Comparison of ENCODE assay signal across 1 cellular context in genomic region chr1:209827384-209828261, GRCh38.
TF ChIP-seq lines count a peak whose summit lies in the region.

Gene UTP25 (plus strand): TSS chr1:209827972. CDS start chr1:209828064, 92 bp downstream.

TF ChIP-seq in HepG2, 621 proteins besides CTCF, POLR2A, EP300 and RAD21 (continued from another document and continues in another):
- TF ChIP-seq ZNF609 (CRISPR knock-in tag; IDR thresholded peaks at IDR 0.05; ENCODE audit: borderline replicate concordance) (peak; percentile 24; the same call in 1 of the 2 replicates), TSC22D2 (CRISPR knock-in tag; IDR thresholded peaks at IDR 0.05; ENCODE audit: borderline replicate concordance) (no peak), BATF2 (CRISPR knock-in tag; IDR thresholded peaks at IDR 0.05) (no peak), EHMT2 (IDR thresholded peaks at IDR 0.05; ENCODE audit: borderline replicate concordance, low read depth, low read length) (no peak; the same call in 1 of the 2 replicates), ZNF10 (CRISPR knock-in tag; IDR thresholded peaks at IDR 0.05; ENCODE audit: borderline replicate concordance, low read depth) (no peak), MBD4 (IDR thresholded peaks at IDR 0.05; ENCODE audit: borderline replicate concordance, low read length) (no peak), ZNF230 (CRISPR knock-in tag; IDR thresholded peaks at IDR 0.05) (no peak), RFX5 (IDR thresholded peaks at IDR 0.05; ENCODE audit: low read depth, low read length) (no peak), RBM39 (IDR thresholded peaks at IDR 0.05; ENCODE audit: low read depth, low read length, poor library complexity, severe bottlenecking) (no peak), ZSCAN31 (CRISPR knock-in tag; IDR thresholded peaks at IDR 0.05; ENCODE audit: low read depth) (peak; percentile 86), CREB1 (IDR thresholded peaks at IDR 0.05) (no peak), CREB1 (CRISPR knock-in tag; IDR thresholded peaks at IDR 0.05) (peak; percentile 84), PAX8 (CRISPR knock-in tag; IDR thresholded peaks at IDR 0.05; ENCODE audit: borderline replicate concordance) (no peak), MTF1 (CRISPR knock-in tag; IDR thresholded peaks at IDR 0.05) (no peak), ZNF275 (CRISPR knock-in tag; IDR thresholded peaks at IDR 0.05; ENCODE audit: borderline replicate concordance) (no peak), ZBTB3 (CRISPR knock-in tag; IDR thresholded peaks at IDR 0.05; ENCODE audit: borderline replicate concordance, low read depth) (no peak), SETDB1 (CRISPR knock-in tag; IDR thresholded peaks at IDR 0.05; ENCODE audit: borderline replicate concordance) (no peak), FOXO4 (CRISPR knock-in tag; conservative IDR thresholded peaks at IDR 0.05) (no peak), CSRNP1 (CRISPR knock-in tag; IDR thresholded peaks at IDR 0.05) (no peak), ZNF564 (CRISPR knock-in tag; IDR thresholded peaks at IDR 0.05) (no peak), HDAC2 (CRISPR knock-in tag; IDR thresholded peaks at IDR 0.05) (peak; percentile 88), SIX4 (CRISPR knock-in tag; IDR thresholded peaks at IDR 0.05) (no peak), NFYC (CRISPR knock-in tag; IDR thresholded peaks at IDR 0.05) (no peak), ZNF776 (CRISPR knock-in tag; IDR thresholded peaks at IDR 0.05) (no peak), KAT2B (IDR thresholded peaks at IDR 0.05; ENCODE audit: borderline replicate concordance, low read depth, low read length) (no peak), JDP2 (CRISPR knock-in tag; IDR thresholded peaks at IDR 0.05; ENCODE audit: borderline replicate concordance) (no peak), IRX3 (CRISPR knock-in tag; IDR thresholded peaks at IDR 0.05; ENCODE audit: borderline replicate concordance, low read depth) (no peak), ZSCAN21 (CRISPR knock-in tag; IDR thresholded peaks at IDR 0.05; ENCODE audit: borderline replicate concordance) (no peak), ZBTB38 (CRISPR knock-in tag; IDR thresholded peaks at IDR 0.05) (no peak), NFIC (IDR thresholded peaks at IDR 0.05; ENCODE audit: low read length) (no peak), ZNF646 (CRISPR knock-in tag; IDR thresholded peaks at IDR 0.05) (no peak), ZBTB37 (CRISPR knock-in tag; IDR thresholded peaks at IDR 0.05) (no peak), POGZ (CRISPR knock-in tag; IDR thresholded peaks at IDR 0.05) (peak; percentile 94), ZNF619 (CRISPR knock-in tag; IDR thresholded peaks at IDR 0.05) (no peak), DNMT3B (CRISPR knock-in tag; conservative IDR thresholded peaks at IDR 0.05) (0 out of 2 replicates have a peak, but pooled peaks have one; percentile 36), RORA (CRISPR knock-in tag; IDR thresholded peaks at IDR 0.05) (no peak), NFATC3 (CRISPR knock-in tag; IDR thresholded peaks at IDR 0.05) (no peak), NFAT5 (CRISPR knock-in tag; IDR thresholded peaks at IDR 0.05) (peak; percentile 38; the same call in 1 of the 2 replicates)
